18 cellular contexts compared by ENCODE assay signal in the genomic region with DNA sequence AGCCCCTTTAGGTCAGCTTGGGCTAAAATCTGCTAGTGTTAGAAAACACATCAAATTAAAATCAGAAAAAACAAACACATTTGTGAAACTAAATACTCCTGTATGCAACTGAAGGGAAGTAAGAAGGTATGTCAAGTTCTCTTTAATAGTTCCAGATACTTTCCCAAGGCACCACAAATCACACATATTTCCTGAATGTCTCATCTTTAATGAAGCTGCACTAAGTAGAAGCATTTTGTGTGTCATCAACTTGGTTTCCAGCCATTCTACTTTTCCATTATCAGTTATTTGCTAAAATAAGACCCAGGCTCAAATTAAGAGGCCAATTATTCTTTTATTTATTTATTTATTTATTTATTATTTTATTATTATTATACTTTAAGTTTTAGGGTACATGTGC. TPM values are rescaled to one million over a fixed set of nuclear protein-coding genes. Genes with fewer than 3 reads are reported as not detected.
DNase-seq lines count a peak whose midpoint lies in the region; ATAC-seq and TF ChIP-seq lines count a peak whose summit lies in the region.
"Had no signal": no experiment of that assay in that cellular context is flagged by ENCODE, and none has a peak within 500 bp of the region (broad histone marks: within the 10 kb centered on the region; RNA-seq: fewer than 3 reads in every experiment).

No MANE protein-coding gene starts in this region.

- H3K9me3 ChIP-seq in PC-3 (ENCODE audit: low read length) (no peaks in the 10 kb centered on the region), osteoblast (ENCODE audit: low read depth, low read length) (no peaks in the 10 kb centered on the region)
- H3K9me3 ChIP-seq: BLaER1, colonic mucosa, lower lobe of right lung, ovary had no signal

- no peak overlapping the region for H3K4me2 ChIP-seq in PC-3 (ENCODE audit: low read length)
- H3K4me2 ChIP-seq in osteoblast (ENCODE audit: insufficient read depth, low read length): no peak overlapping the region
- H3K4me2 ChIP-seq: BLaER1, smooth muscle cell had no signal

- POLR2A ChIA-PET in PC-3 (lab: Charles Lee; ENCODE audit: unreplicated experiment): no interaction called here

- H3K27me3 Mint-ChIP-seq in activated T-helper 1 cell treated with anti-CD3 and anti-CD28 coated beads, Interleukin-12 subunit alpha, Interleukin-12 subunit beta, Interleukin-2, Interleukin-4 antibody, amounts not matched to agents 30 ng/mL and 10 ng/mL and 1 ng/mL, durations not matched to agents 14 hours and 24 hours and 36 hours (ENCODE audit: insufficient read depth): peaks cover 6% of the 10 kb centered on the region

- no peaks in the 10 kb centered on the region for H3K4me1 Mint-ChIP-seq in activated T-helper 1 cell treated with anti-CD3 and anti-CD28 coated beads, Interleukin-12 subunit alpha, Interleukin-12 subunit beta, Interleukin-2, Interleukin-4 antibody, amounts not matched to agents 30 ng/mL and 10 ng/mL and 1 ng/mL, durations not matched to agents 14 hours and 24 hours and 36 hours (ENCODE audit: low read depth)
- H3K4me1 Mint-ChIP-seq: T-helper 17 cell had no signal

- H4K20me1 ChIP-seq in PC-3 (ENCODE audit: low read length): no peaks in the 10 kb centered on the region
- no peaks in the 10 kb centered on the region for H4K20me1 ChIP-seq in osteoblast (ENCODE audit: insufficient read depth, low read length)
- H4K20me1 ChIP-seq: BLaER1 had no signal

- H3K27ac ChIP-seq in PC-3 (ENCODE audit: low read length) (no peak overlapping the region), caudate nucleus (ENCODE audit: low read depth, low read length) (peak overlapping the region; percentile 49), osteoblast (ENCODE audit: low read depth, low read length) (no peak overlapping the region)
- H3K27ac ChIP-seq: BLaER1, colonic mucosa, lower lobe of right lung, ovary had no signal

- H3K9me2 ChIP-seq in PC-3 (replicated peaks; ENCODE audit: low read length): no peaks in the 10 kb centered on the region

- no TSS peak for BruUV-seq in PC-3 (replicated peaks; lab: Mats Ljungman, UMichigan)

- no peak overlapping the region for H3K4me3 Mint-ChIP-seq in activated T-helper 1 cell treated with anti-CD3 and anti-CD28 coated beads, Interleukin-12 subunit alpha, Interleukin-12 subunit beta, Interleukin-2, Interleukin-4 antibody, amounts not matched to agents 30 ng/mL and 10 ng/mL and 1 ng/mL, durations not matched to agents 14 hours and 24 hours and 36 hours
- H3K4me3 Mint-ChIP-seq: T-helper 17 cell had no signal

- H3F3A ChIP-seq in PC-3 (ENCODE audit: low read length, unreplicated experiment): no peaks in the 10 kb centered on the region

- H3K4me1 ChIP-seq in PC-3 (ENCODE audit: insufficient read depth, low read length) (peaks cover 6% of the 10 kb centered on the region; the same call in 1 of the 2 replicates), osteoblast (ENCODE audit: insufficient read depth, low read length) (peaks cover 4% of the 10 kb centered on the region)
- H3K4me1 ChIP-seq: BLaER1, colonic mucosa, lower lobe of right lung had no signal

- CTCF ChIA-PET in PC-3 (lab: Charles Lee): no interaction called here

- H3K27me3 ChIP-seq in PC-3 (ENCODE audit: low read length): no peaks in the 10 kb centered on the region
- H3K27me3 ChIP-seq in osteoblast (ENCODE audit: insufficient read depth, low read length): no peaks in the 10 kb centered on the region
- H3K27me3 ChIP-seq: BLaER1, colonic mucosa, ovary had no signal

- no peaks in the 10 kb centered on the region for H3K36me3 Mint-ChIP-seq in activated T-helper 1 cell treated with anti-CD3 and anti-CD28 coated beads, Interleukin-12 subunit alpha, Interleukin-12 subunit beta, Interleukin-2, Interleukin-4 antibody, amounts not matched to agents 30 ng/mL and 10 ng/mL and 1 ng/mL, durations not matched to agents 14 hours and 24 hours and 36 hours (ENCODE audit: low read depth)

- TF ChIP-seq CTCF in PC-3 (conservative IDR thresholded peaks at IDR 0.05; ENCODE audit: low read depth, low read length) (no peak), osteoblast (IDR thresholded peaks at IDR 0.05; ENCODE audit: extremely low read depth, low read depth, low read length) (no peak)

- no peak overlapping the region for H3K4me3 ChIP-seq in PC-3 (ENCODE audit: low read length)
- H3K4me3 ChIP-seq in osteoblast (ENCODE audit: insufficient read depth, low read length): no peak overlapping the region
- H3K4me3 ChIP-seq: BLaER1, colonic mucosa, lower lobe of right lung, ovary, smooth muscle cell had no signal

- DNase-seq in EH (ENCODE audit: low read depth) (peak; percentile 86), PC-3 (peak; percentile 63), caudate nucleus (lab: John Stamatoyannopoulos, UW) (no peak), osteoblast (ENCODE audit: insufficient read length, low spot score, missing footprints) (peak; percentile 49), DMS79 treated with DMSO at 0.1 percent for 48 hours (lab: John Stamatoyannopoulos, UW) (no peak)
- no peak for DNase-seq in activated T-helper 1 cell treated with anti-CD3 and anti-CD28 coated beads, Interleukin-12 subunit alpha, Interleukin-12 subunit beta, Interleukin-2, Interleukin-4 antibody, amounts not matched to agents 30 ng/mL and 10 ng/mL and 1 ng/mL, durations not matched to agents 14 hours and 24 hours and 36 hours (ENCODE audit: low spot score)
- DNase-seq: colonic mucosa; lower lobe of right lung; NK-92 treated with Interleukin-12 subunit alpha and Interleukin-12 subunit beta, amount 100 ng/mL, for 24 hours; ovary; T-helper 17 cell had no signal

- ATAC-seq in PC-3: peak; percentile 63
- ATAC-seq in HG03342 (IDR thresholded peaks at IDR 0.05; ENCODE audit: unreplicated experiment): no peak
- no peak for ATAC-seq in HG03196 (IDR thresholded peaks at IDR 0.05; ENCODE audit: unreplicated experiment)
- ATAC-seq: lower lobe of right lung, T-helper 17 cell had no signal

- no peaks in the 10 kb centered on the region for H3K36me3 ChIP-seq in PC-3 (ENCODE audit: low read depth, low read length)
- no peaks in the 10 kb centered on the region for H3K36me3 ChIP-seq in osteoblast (ENCODE audit: insufficient read depth, low read length)
- H3K36me3 ChIP-seq: BLaER1, colonic mucosa, lower lobe of right lung, ovary had no signal

- no peak overlapping the region for H3K9ac ChIP-seq in PC-3 (ENCODE audit: low read length)
- H3K9ac ChIP-seq: BLaER1 had no signal

- no peak overlapping the region for H3K27ac Mint-ChIP-seq in activated T-helper 1 cell treated with anti-CD3 and anti-CD28 coated beads, Interleukin-12 subunit alpha, Interleukin-12 subunit beta, Interleukin-2, Interleukin-4 antibody, amounts not matched to agents 30 ng/mL and 10 ng/mL and 1 ng/mL, durations not matched to agents 14 hours and 24 hours and 36 hours
- H3K27ac Mint-ChIP-seq: activated T-helper 2 cell treated with anti-CD3 and anti-CD28 coated beads, Interferon-gamma antibody, Interleukin-2, Interleukin-4, amounts not matched to agents 10 μg/mL and 5 μg/mL and 100 μg/mL, durations not matched to agents 14 hours and 24 hours and 36 hours; T-helper 17 cell had no signal

- intact Hi-C loops in PC-3 (cut with micrococcal nuclease): no loop called here
- intact Hi-C loops in activated T-helper 1 cell treated with anti-CD3 and anti-CD28 coated beads, Interleukin-12 subunit alpha, Interleukin-12 subunit beta, Interleukin-2, Interleukin-4 antibody, amounts not matched to agents 30 ng/mL and 10 ng/mL and 1 ng/mL, durations not matched to agents 14 hours and 24 hours and 36 hours (cut with micrococcal nuclease): no loop called here

- H3K79me2 ChIP-seq in PC-3 (ENCODE audit: low read length): no peaks in the 10 kb centered on the region
- no peaks in the 10 kb centered on the region for H3K79me2 ChIP-seq in osteoblast (ENCODE audit: insufficient read depth, low read length)

- no peaks in the 10 kb centered on the region for H3K9me3 Mint-ChIP-seq in activated T-helper 1 cell treated with anti-CD3 and anti-CD28 coated beads, Interleukin-12 subunit alpha, Interleukin-12 subunit beta, Interleukin-2, Interleukin-4 antibody, amounts not matched to agents 30 ng/mL and 10 ng/mL and 1 ng/mL, durations not matched to agents 14 hours and 24 hours and 36 hours
- H3K9me3 Mint-ChIP-seq: activated T-helper 2 cell treated with anti-CD3 and anti-CD28 coated beads, Interferon-gamma antibody, Interleukin-2, Interleukin-4, amounts not matched to agents 10 μg/mL and 5 μg/mL and 100 μg/mL, durations not matched to agents 14 hours and 24 hours and 36 hours had no signal

- H2AFZ ChIP-seq in PC-3 (ENCODE audit: low read length) (no peak overlapping the region), osteoblast (ENCODE audit: low read length) (no peak overlapping the region)

RNA-seq across cellular contexts. Expression of gene CRB1, which starts 34.7 kb away (rescaled TPM):
- total RNA-seq in PC-3 (2014; rRNA removed): 0.07 TPM in 1 of 2 replicates, not detected in the other
- total RNA-seq in osteoblast: not detected in 2 replicates
- total RNA-seq in activated T-helper 1 cell treated with anti-CD3 and anti-CD28 coated beads, Interleukin-12 subunit alpha, Interleukin-12 subunit beta, Interleukin-2, Interleukin-4 antibody, amounts not matched to agents 30 ng/mL and 10 ng/mL and 1 ng/mL, durations not matched to agents 14 hours and 24 hours and 36 hours: not detected in 2 replicates
- total RNA-seq: activated T-helper 2 cell treated with anti-CD3 and anti-CD28 coated beads, Interferon-gamma antibody, Interleukin-2, Interleukin-4, amounts not matched to agents 10 μg/mL and 5 μg/mL and 100 μg/mL, durations not matched to agents 14 hours and 24 hours and 36 hours; glomerular endothelial cell; H4 had no signal

Comparison
In these comparisons a context has a peak if more than half of its experiments do, and no peak if none do; other contexts are left out.
1. DNase-seq: peak in EH (single experiment), PC-3 (single experiment) and osteoblast (single experiment); none in caudate nucleus (0 of 61), DMS79 treated with DMSO at 0.1 percent for 48 hours (single experiment) and activated T-helper 1 cell treated with anti-CD3 and anti-CD28 coated beads, Interleukin-12 subunit alpha, Interleukin-12 subunit beta, Interleukin-2, Interleukin-4 antibody, amounts not matched to agents 30 ng/mL and 10 ng/mL and 1 ng/mL, durations not matched to agents 14 hours and 24 hours and 36 hours (single experiment).